ENCODE assay signal across 39 cellular contexts in the genomic region with DNA sequence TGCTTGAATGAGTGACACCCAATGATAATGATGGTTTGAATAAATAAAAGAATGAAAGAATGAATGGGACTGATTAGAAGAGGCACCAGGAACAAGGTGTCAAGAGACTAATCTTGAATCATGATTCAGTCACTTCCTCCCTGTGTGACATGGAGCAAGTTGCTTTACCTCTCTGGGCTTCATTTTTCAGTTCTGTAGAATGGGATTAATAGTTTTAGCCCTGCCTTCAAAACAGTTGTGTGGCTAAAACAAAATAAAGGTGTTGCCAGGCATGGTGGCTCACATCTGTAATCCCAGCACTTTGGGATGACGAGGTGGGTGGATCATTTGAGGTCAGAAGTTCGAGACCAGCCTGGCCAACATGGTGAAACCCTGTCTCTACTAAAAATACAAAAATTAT. TPM values are rescaled to one million over a fixed set of nuclear protein-coding genes. Genes with fewer than 3 reads are reported as not detected.
"Had no signal": no experiment of that assay in that cellular context is flagged by ENCODE, and none has a peak within 500 bp of the region (broad histone marks: within the 10 kb centered on the region; RNA-seq: fewer than 3 reads in every experiment).

No MANE protein-coding gene starts in this region.

- H3K27ac ChIP-seq: adrenal gland, body of pancreas, brain microvascular endothelial cell, breast epithelium, WERI-Rb-1 had no signal

- H3K9me3 ChIP-seq: body of pancreas, breast epithelium had no signal

- H3K27me3 Mint-ChIP-seq: activated CD4-positive, alpha-beta memory T cell treated with anti-CD3 and anti-CD28 coated beads for 36 hours; activated CD4-positive, alpha-beta T cell treated with anti-CD3 and anti-CD28 coated beads, Interleukin-2, amount 10 ng/mL, durations not matched to agents 24 days and 14 days; activated naive CD8-positive, alpha-beta T cell treated with anti-CD3 and anti-CD28 coated beads for 36 hours; activated T-helper 17 cell treated with anti-CD3 and anti-CD28 coated beads, Interleukin-2, amount 50 U/mL, for 72 hours had no signal

- H3K9me3 Mint-ChIP-seq: activated CD4-positive, alpha-beta memory T cell treated with anti-CD3 and anti-CD28 coated beads for 36 hours; activated CD4-positive, alpha-beta T cell treated with anti-CD3 and anti-CD28 coated beads, Interleukin-2, amount 10 ng/mL, durations not matched to agents 24 days and 14 days; activated CD8-positive, alpha-beta T cell treated with anti-CD3 and anti-CD28 coated beads for 36 hours; activated naive CD4-positive, alpha-beta T cell treated with anti-CD3 and anti-CD28 coated beads for 36 hours; activated naive CD8-positive, alpha-beta T cell treated with anti-CD3 and anti-CD28 coated beads for 36 hours; activated T-cell treated with anti-CD3 and anti-CD28 coated beads, Interleukin-2, amount 50 U/mL, for 4 hours; activated T-cell treated with anti-CD3 and anti-CD28 coated beads, Interleukin-2, amount 50 U/mL, for 72 hours; activated T-helper 1 cell treated with anti-CD3 and anti-CD28 coated beads, Interleukin-12 subunit alpha, Interleukin-12 subunit beta, Interleukin-2, Interleukin-4 antibody, amounts not matched to agents 30 ng/mL and 10 ng/mL and 1 ng/mL, durations not matched to agents 14 hours and 24 hours and 36 hours; activated T-helper 17 cell treated with anti-CD3 and anti-CD28 coated beads, Interleukin-2, amount 50 U/mL, for 72 hours; T-cell; T-helper 2 cell treated with Interferon-gamma antibody and Interleukin-4, amounts not matched to agents 5 μg/mL and 100 μg/mL, for 36 hours; WTC11 had no signal

- H3K36me3 ChIP-seq: adrenal gland, brain microvascular endothelial cell, breast epithelium, WERI-Rb-1 had no signal

- H3K4me3 ChIP-seq: adrenal gland, body of pancreas, breast epithelium had no signal

- ATAC-seq: activated CD8-positive, alpha-beta T cell treated with anti-CD3 and anti-CD28 coated beads for 36 hours; activated naive CD4-positive, alpha-beta T cell treated with anti-CD3 and anti-CD28 coated beads, Interleukin-2, amount 50 U/mL, for 72 hours; activated T-cell treated with anti-CD3 and anti-CD28 coated beads, Interleukin-2, amount 50 U/mL, for 4 hours; activated T-cell treated with anti-CD3 and anti-CD28 coated beads, Interleukin-2, amount 50 U/mL, for 72 hours; activated T-helper 17 cell treated with anti-CD3 and anti-CD28 coated beads, Interleukin-2, amount 50 U/mL, for 72 hours; body of pancreas; T-cell; WTC11 had no signal

- H3K27ac Mint-ChIP-seq: activated CD4-positive, alpha-beta memory T cell treated with anti-CD3 and anti-CD28 coated beads for 36 hours; activated CD4-positive, alpha-beta T cell treated with anti-CD3 and anti-CD28 coated beads, Interleukin-2, amount 10 ng/mL, durations not matched to agents 24 days and 14 days; activated CD8-positive, alpha-beta T cell treated with anti-CD3 and anti-CD28 coated beads for 36 hours; activated naive CD4-positive, alpha-beta T cell treated with anti-CD3 and anti-CD28 coated beads for 36 hours; activated naive CD4-positive, alpha-beta T cell treated with anti-CD3 and anti-CD28 coated beads, Interleukin-2, amount 50 U/mL, for 72 hours; activated naive CD8-positive, alpha-beta T cell treated with anti-CD3 and anti-CD28 coated beads for 36 hours; activated T-cell treated with anti-CD3 and anti-CD28 coated beads, Interleukin-2, amount 50 U/mL, for 72 hours; activated T-helper 1 cell treated with anti-CD3 and anti-CD28 coated beads, Interleukin-12 subunit alpha, Interleukin-12 subunit beta, Interleukin-2, Interleukin-4 antibody, amounts not matched to agents 30 ng/mL and 10 ng/mL and 1 ng/mL, durations not matched to agents 14 hours and 24 hours and 36 hours; activated T-helper 17 cell treated with anti-CD3 and anti-CD28 coated beads, Interleukin-2, amount 50 U/mL, for 72 hours; T-cell; T-helper 2 cell treated with Interferon-gamma antibody and Interleukin-4, amounts not matched to agents 5 μg/mL and 100 μg/mL, for 36 hours; WTC11 had no signal

- DNase-seq: activated CD4-positive, alpha-beta memory T cell treated with anti-CD3 and anti-CD28 coated beads for 36 hours; activated CD4-positive, alpha-beta T cell treated with anti-CD3 and anti-CD28 coated beads for 4 hours; activated CD4-positive, alpha-beta T cell treated with anti-CD3 and anti-CD28 coated beads, Interleukin-2, amount 10 ng/mL, durations not matched to agents 24 days and 14 days; activated CD4-positive, alpha-beta T cell treated with anti-CD3 and anti-CD28 coated beads, Interleukin-2, amount 50 U/mL, for 1 hour; activated CD4-positive, alpha-beta T cell treated with anti-CD3 and anti-CD28 coated beads, Interleukin-2, amount 50 U/mL, for 4 hours; activated CD8-positive, alpha-beta memory T cell treated with anti-CD3 and anti-CD28 coated beads, Interleukin-2, amount 50 U/mL, for 4 hours; activated CD8-positive, alpha-beta T cell treated with anti-CD3 and anti-CD28 coated beads for 36 hours; activated effector memory CD4-positive, alpha-beta T cell treated with anti-CD3 and anti-CD28 coated beads, Interleukin-2, amount 50 U/mL, for 16 hours; activated gamma-delta T cell treated with Interleukin-2 at 50 U/mL for 16 hours; activated naive CD4-positive, alpha-beta T cell; activated naive CD4-positive, alpha-beta T cell treated with anti-CD3 and anti-CD28 coated beads for 36 hours; activated naive CD4-positive, alpha-beta T cell treated with anti-CD3 and anti-CD28 coated beads, Interleukin-2, amount 50 U/mL, for 16 hours; activated naive CD8-positive, alpha-beta T cell treated with anti-CD3 and anti-CD28 coated beads for 36 hours; activated T-cell treated with anti-CD3 and anti-CD28 coated beads for 4 hours; activated T-cell treated with anti-CD3 and anti-CD28 coated beads, Interleukin-2, amount 50 U/mL, for 1 hour; activated T-cell treated with anti-CD3 and anti-CD28 coated beads, Interleukin-2, amount 50 U/mL, for 4 hours; activated T-cell treated with anti-CD3 and anti-CD28 coated beads, Interleukin-2, amount 50 U/mL, for 72 hours; amniotic stem cell; aorta; body of pancreas; brain microvascular endothelial cell; central memory CD4-positive, alpha-beta T cell; T-cell; T-helper 2 cell; T-helper 9 cell; WERI-Rb-1 had no signal

- H3K4me1 ChIP-seq: adrenal gland, body of pancreas, breast epithelium had no signal

- FAIRE-seq: astrocyte, TTC549 had no signal

- H3K4me3 Mint-ChIP-seq: activated CD4-positive, alpha-beta memory T cell treated with anti-CD3 and anti-CD28 coated beads for 36 hours; activated CD4-positive, alpha-beta T cell treated with anti-CD3 and anti-CD28 coated beads, Interleukin-2, amount 10 ng/mL, durations not matched to agents 24 days and 14 days; activated CD8-positive, alpha-beta T cell treated with anti-CD3 and anti-CD28 coated beads for 36 hours; activated naive CD4-positive, alpha-beta T cell treated with anti-CD3 and anti-CD28 coated beads for 36 hours; activated naive CD8-positive, alpha-beta T cell treated with anti-CD3 and anti-CD28 coated beads for 36 hours; activated T-cell treated with anti-CD3 and anti-CD28 coated beads, Interleukin-2, amount 50 U/mL, for 4 hours; activated T-cell treated with anti-CD3 and anti-CD28 coated beads, Interleukin-2, amount 50 U/mL, for 72 hours; activated T-helper 1 cell treated with anti-CD3 and anti-CD28 coated beads, Interleukin-12 subunit alpha, Interleukin-12 subunit beta, Interleukin-2, Interleukin-4 antibody, amounts not matched to agents 30 ng/mL and 10 ng/mL and 1 ng/mL, durations not matched to agents 14 hours and 24 hours and 36 hours; activated T-helper 17 cell treated with anti-CD3 and anti-CD28 coated beads, Interleukin-2, amount 50 U/mL, for 72 hours; T-cell; T-helper 2 cell treated with Interferon-gamma antibody and Interleukin-4, amounts not matched to agents 5 μg/mL and 100 μg/mL, for 36 hours; WTC11 had no signal

- H3K4me1 Mint-ChIP-seq: activated CD4-positive, alpha-beta T cell treated with anti-CD3 and anti-CD28 coated beads, Interleukin-2, amount 10 ng/mL, durations not matched to agents 24 days and 14 days; activated naive CD8-positive, alpha-beta T cell treated with anti-CD3 and anti-CD28 coated beads for 36 hours; activated T-helper 17 cell treated with anti-CD3 and anti-CD28 coated beads, Interleukin-2, amount 50 U/mL, for 72 hours; T-cell; WTC11 had no signal

- H3K27me3 ChIP-seq: adrenal gland, body of pancreas, brain microvascular endothelial cell had no signal

- H3K36me3 Mint-ChIP-seq: activated CD4-positive, alpha-beta memory T cell treated with anti-CD3 and anti-CD28 coated beads for 36 hours; activated naive CD4-positive, alpha-beta T cell treated with anti-CD3 and anti-CD28 coated beads, Interleukin-2, amount 50 U/mL, for 72 hours; activated naive CD8-positive, alpha-beta T cell treated with anti-CD3 and anti-CD28 coated beads for 36 hours; T-cell; WTC11 had no signal

RNA-seq across cellular contexts. Expression of gene MYL10, which starts 37.6 kb away (rescaled TPM):
- total RNA-seq: activated CD4-positive, alpha-beta memory T cell treated with anti-CD3 and anti-CD28 coated beads for 36 hours; activated CD4-positive, alpha-beta T cell treated with anti-CD3 and anti-CD28 coated beads, Interleukin-2, amount 10 ng/mL, durations not matched to agents 24 days and 14 days; activated CD8-positive, alpha-beta memory T cell treated with anti-CD3 and anti-CD28 coated beads for 36 hours; activated CD8-positive, alpha-beta T cell treated with anti-CD3 and anti-CD28 coated beads for 36 hours; activated naive CD4-positive, alpha-beta T cell treated with anti-CD3 and anti-CD28 coated beads for 36 hours; activated naive CD4-positive, alpha-beta T cell treated with anti-CD3 and anti-CD28 coated beads, Interleukin-2, amount 50 U/mL, for 72 hours; activated naive CD8-positive, alpha-beta T cell treated with anti-CD3 and anti-CD28 coated beads for 36 hours; activated T-cell treated with anti-CD3 and anti-CD28 coated beads, Interleukin-2, amount 50 U/mL, for 4 hours; activated T-cell treated with anti-CD3 and anti-CD28 coated beads, Interleukin-2, amount 50 U/mL, for 72 hours; activated T-helper 1 cell treated with anti-CD3 and anti-CD28 coated beads, Interleukin-12 subunit alpha, Interleukin-12 subunit beta, Interleukin-2, Interleukin-4 antibody, amounts not matched to agents 30 ng/mL and 10 ng/mL and 1 ng/mL, durations not matched to agents 14 hours and 24 hours and 36 hours; activated T-helper 17 cell treated with anti-CD3 and anti-CD28 coated beads, Interleukin-2, amount 50 U/mL, for 72 hours; adrenal gland; aorta; body of pancreas; breast epithelium; cardiac septum; cerebellum; T-cell; T-helper 1 cell treated with Interleukin-12 subunit alpha and Interleukin-12 subunit beta and Interleukin-4 antibody, amounts not matched to agents 30 ng/mL and 1 ng/mL, for 36 hours; WTC11 had no signal
- polyA plus RNA-seq: adrenal gland, aorta had no signal
